8 cellular contexts compared by ENCODE assay signal in genomic region chr2:64330691-64331429, GRCh38.
DNase-seq lines count a peak whose midpoint lies in the region; ATAC-seq lines count a peak whose summit lies in the region.

No MANE protein-coding gene starts in this region.

- H3K9ac ChIP-seq in SK-N-MC (ENCODE audit: insufficient read length): peak overlapping the region; percentile 51

- H3K4me3 Mint-ChIP-seq in activated naive CD4-positive, alpha-beta T cell treated with anti-CD3 and anti-CD28 coated beads, Interleukin-2, amount 50 U/mL, for 24 hours: peak overlapping the region; percentile 46

- no peaks in the 10 kb centered on the region for H3K36me3 ChIP-seq in SK-N-MC (ENCODE audit: insufficient read depth, low read length)

- H3K27ac ChIP-seq in SK-N-MC (no peak overlapping the region), substantia nigra (ENCODE audit: low read depth, low read length, poor library complexity, severe bottlenecking) (no peak overlapping the region)

- H3K4me3 ChIP-seq in SK-N-MC: peak overlapping the region; percentile 58

- no peak for ATAC-seq in HG02588 (IDR thresholded peaks at IDR 0.05; ENCODE audit: unreplicated experiment)

- peaks cover 42% of the 10 kb centered on the region for H3K4me1 Mint-ChIP-seq in activated naive CD4-positive, alpha-beta T cell treated with anti-CD3 and anti-CD28 coated beads, Interleukin-2, amount 50 U/mL, for 24 hours

- H3K9me3 ChIP-seq in SK-N-MC (ENCODE audit: low read depth, low read length): no peaks in the 10 kb centered on the region

- H3K27ac Mint-ChIP-seq in activated naive CD4-positive, alpha-beta T cell treated with anti-CD3 and anti-CD28 coated beads, Interleukin-2, amount 50 U/mL, for 24 hours: peak overlapping the region; percentile 90

- H3K36me3 Mint-ChIP-seq in activated naive CD4-positive, alpha-beta T cell treated with anti-CD3 and anti-CD28 coated beads, Interleukin-2, amount 50 U/mL, for 24 hours: no peaks in the 10 kb centered on the region

- H3K27me3 Mint-ChIP-seq in activated naive CD4-positive, alpha-beta T cell treated with anti-CD3 and anti-CD28 coated beads, Interleukin-2, amount 50 U/mL, for 24 hours: no peaks in the 10 kb centered on the region

- peak; percentile 82 for DNase-seq in Daoy (ENCODE audit: low read depth)
- DNase-seq in NCI-H1048 (lab: John Stamatoyannopoulos, UW): peak; percentile 64
- peak; percentile 90 for DNase-seq in SK-N-MC (ENCODE audit: low read depth, low spot score)
- peak; percentile 74 for DNase-seq in glomerular visceral epithelial cell (ENCODE audit: extremely low spot score)
- DNase-seq in occipital lobe (lab: John Stamatoyannopoulos, UW): peak; percentile 72
- peak in 43 of 49 donors; percentile 5 to 80 (median 48) for DNase-seq in substantia nigra (lab: John Stamatoyannopoulos, UW)

- no peaks in the 10 kb centered on the region for H3K9me3 Mint-ChIP-seq in activated naive CD4-positive, alpha-beta T cell treated with anti-CD3 and anti-CD28 coated beads, Interleukin-2, amount 50 U/mL, for 24 hours
